ENCODE assay signal across 1 cellular context in genomic region chr7:75738975-75739795, GRCh38.
TF ChIP-seq lines count a peak whose summit lies in the region.

No MANE protein-coding gene starts in this region.

TF ChIP-seq in HEK293, 187 proteins besides CTCF, POLR2A, EP300 and RAD21 (continued from another document and continues in another):
- TF ChIP-seq, protein P1, sequence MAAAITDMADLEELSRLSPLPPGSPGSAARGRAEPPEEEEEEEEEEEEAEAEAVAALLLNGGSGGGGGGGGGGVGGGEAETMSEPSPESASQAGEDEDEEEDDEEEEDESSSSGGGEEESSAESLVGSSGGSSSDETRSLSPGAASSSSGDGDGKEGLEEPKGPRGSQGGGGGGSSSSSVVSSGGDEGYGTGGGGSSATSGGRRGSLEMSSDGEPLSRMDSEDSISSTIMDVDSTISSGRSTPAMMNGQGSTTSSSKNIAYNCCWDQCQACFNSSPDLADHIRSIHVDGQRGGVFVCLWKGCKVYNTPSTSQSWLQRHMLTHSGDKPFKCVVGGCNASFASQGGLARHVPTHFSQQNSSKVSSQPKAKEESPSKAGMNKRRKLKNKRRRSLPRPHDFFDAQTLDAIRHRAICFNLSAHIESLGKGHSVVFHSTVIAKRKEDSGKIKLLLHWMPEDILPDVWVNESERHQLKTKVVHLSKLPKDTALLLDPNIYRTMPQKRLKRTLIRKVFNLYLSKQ (tag by site-specific recombination; IDR thresholded peaks at IDR 0.05; ENCODE audit: borderline replicate concordance): no peak
- TF ChIP-seq TRIM28 (IDR thresholded peaks at IDR 0.05; ENCODE audit: borderline replicate concordance, low read length) (no peak), ZNF521 (tag by site-specific recombination; IDR thresholded peaks at IDR 0.05) (no peak), OSR2 (tag by site-specific recombination; IDR thresholded peaks at IDR 0.05) (no peak), ZNF558 (tag by site-specific recombination; IDR thresholded peaks at IDR 0.05) (no peak), ZNF664 (tag by site-specific recombination; IDR thresholded peaks at IDR 0.05) (no peak), ZNF624 (tag by site-specific recombination; IDR thresholded peaks at IDR 0.05) (no peak), ZXDB (tag by site-specific recombination; IDR thresholded peaks at IDR 0.05) (peak; percentile 29; the same call in 1 of the 2 replicates), MYNN (tag by site-specific recombination; IDR thresholded peaks at IDR 0.05; ENCODE audit: borderline replicate concordance) (no peak), ZIC2 (tag by site-specific recombination; IDR thresholded peaks at IDR 0.05) (peak; percentile 50; the same call in 1 of the 2 replicates), ZFP69B (tag by site-specific recombination; IDR thresholded peaks at IDR 0.05) (peak; percentile 74; the same call in 1 of the 2 replicates), ZNF311 (tag by site-specific recombination; IDR thresholded peaks at IDR 0.05; ENCODE audit: borderline replicate concordance) (no peak), ZNF18 (tag by site-specific recombination; IDR thresholded peaks at IDR 0.05) (no peak), ZNF138 (tag by site-specific recombination; IDR thresholded peaks at IDR 0.05; ENCODE audit: borderline replicate concordance) (no peak), ZNF449 (tag by site-specific recombination; IDR thresholded peaks at IDR 0.05) (no peak), BCL11A (tag by site-specific recombination; IDR thresholded peaks at IDR 0.05; ENCODE audit: low read depth) (peak; percentile 55; the same call in 1 of the 2 replicates), ZNF433 (tag by site-specific recombination; IDR thresholded peaks at IDR 0.05; ENCODE audit: low read depth) (no peak), SP2 (tag by site-specific recombination; IDR thresholded peaks at IDR 0.05) (peak; percentile 81), ZNF830 (tag by site-specific recombination; IDR thresholded peaks at IDR 0.05; ENCODE audit: low read depth) (no peak), IKZF3 (tag by site-specific recombination; IDR thresholded peaks at IDR 0.05) (peak; percentile 44; the same call in 1 of the 2 replicates), ZNF174 (tag by site-specific recombination; IDR thresholded peaks at IDR 0.05) (no peak), RBAK (tag by site-specific recombination; IDR thresholded peaks at IDR 0.05) (no peak), ZBTB26 (tag by site-specific recombination; optimal IDR thresholded peaks at IDR 0.05) (peak; percentile 74), BCL6B (tag by site-specific recombination; IDR thresholded peaks at IDR 0.05) (no peak), ZNF76 (tag by site-specific recombination; IDR thresholded peaks at IDR 0.05; ENCODE audit: borderline replicate concordance, low read depth) (peak; percentile 42; the same call in 1 of the 2 replicates), ZNF2 (tag by site-specific recombination; IDR thresholded peaks at IDR 0.05) (no peak), ZNF658 (tag by site-specific recombination; IDR thresholded peaks at IDR 0.05) (no peak), ZNF629 (tag by site-specific recombination; IDR thresholded peaks at IDR 0.05) (no peak), ZNF221 (tag by site-specific recombination; IDR thresholded peaks at IDR 0.05; ENCODE audit: borderline replicate concordance) (no peak), ZNF23 (tag by site-specific recombination; IDR thresholded peaks at IDR 0.05; ENCODE audit: borderline replicate concordance) (no peak), REPIN1 (tag by site-specific recombination; IDR thresholded peaks at IDR 0.05; ENCODE audit: low read depth) (no peak), ZNF423 (tag by site-specific recombination; IDR thresholded peaks at IDR 0.05) (peak; percentile 51; the same call in 1 of the 2 replicates), ZBTB8A (tag by site-specific recombination; IDR thresholded peaks at IDR 0.05) (peak; percentile 93), ZNF670 (tag by site-specific recombination; IDR thresholded peaks at IDR 0.05; ENCODE audit: low read depth) (no peak), ZSCAN16 (tag by site-specific recombination; IDR thresholded peaks at IDR 0.05) (no peak), KLF17 (tag by site-specific recombination; IDR thresholded peaks at IDR 0.05) (no peak), ZNF16 (tag by site-specific recombination; IDR thresholded peaks at IDR 0.05; ENCODE audit: low read depth) (no peak), KLF16 (tag by site-specific recombination; IDR thresholded peaks at IDR 0.05) (peak; percentile 16; the same call in 1 of the 2 replicates), ZNF169 (tag by site-specific recombination; IDR thresholded peaks at IDR 0.05) (no peak), ZNF785 (tag by site-specific recombination; IDR thresholded peaks at IDR 0.05) (no peak), ZNF513 (tag by site-specific recombination; IDR thresholded peaks at IDR 0.05) (no peak), ZBTB6 (tag by site-specific recombination; IDR thresholded peaks at IDR 0.05) (no peak), ZNF157 (tag by site-specific recombination; IDR thresholded peaks at IDR 0.05) (no peak), ZNF600 (tag by site-specific recombination; IDR thresholded peaks at IDR 0.05) (peak; percentile 45; the same call in 1 of the 2 replicates), ZFP3 (tag by site-specific recombination; IDR thresholded peaks at IDR 0.05; ENCODE audit: low read depth) (no peak), ZNF202 (tag by site-specific recombination; IDR thresholded peaks at IDR 0.05; ENCODE audit: borderline replicate concordance) (no peak), ZNF747 (tag by site-specific recombination; IDR thresholded peaks at IDR 0.05) (no peak), ZNF626 (tag by site-specific recombination; IDR thresholded peaks at IDR 0.05) (no peak), ZNF548 (tag by site-specific recombination; IDR thresholded peaks at IDR 0.05) (no peak), SETDB1 (IDR thresholded peaks at IDR 0.05; ENCODE audit: insufficient read length, low read length) (no peak), ZNF214 (tag by site-specific recombination; IDR thresholded peaks at IDR 0.05; ENCODE audit: borderline replicate concordance) (no peak), ZNF701 (tag by site-specific recombination; IDR thresholded peaks at IDR 0.05) (no peak), ZNF354C (tag by site-specific recombination; IDR thresholded peaks at IDR 0.05; ENCODE audit: borderline replicate concordance, low read depth) (no peak), PRDM4 (tag by site-specific recombination; IDR thresholded peaks at IDR 0.05) (no peak), KLF10 (tag by site-specific recombination; IDR thresholded peaks at IDR 0.05) (peak; percentile 74; the same call in 1 of the 2 replicates), ZNF416 (tag by site-specific recombination; IDR thresholded peaks at IDR 0.05) (no peak)
- TF ChIP-seq, protein P2, sequence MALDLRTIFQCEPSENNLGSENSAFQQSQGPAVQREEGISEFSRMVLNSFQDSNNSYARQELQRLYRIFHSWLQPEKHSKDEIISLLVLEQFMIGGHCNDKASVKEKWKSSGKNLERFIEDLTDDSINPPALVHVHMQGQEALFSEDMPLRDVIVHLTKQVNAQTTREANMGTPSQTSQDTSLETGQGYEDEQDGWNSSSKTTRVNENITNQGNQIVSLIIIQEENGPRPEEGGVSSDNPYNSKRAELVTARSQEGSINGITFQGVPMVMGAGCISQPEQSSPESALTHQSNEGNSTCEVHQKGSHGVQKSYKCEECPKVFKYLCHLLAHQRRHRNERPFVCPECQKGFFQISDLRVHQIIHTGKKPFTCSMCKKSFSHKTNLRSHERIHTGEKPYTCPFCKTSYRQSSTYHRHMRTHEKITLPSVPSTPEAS (tag by site-specific recombination; IDR thresholded peaks at IDR 0.05): no peak
